In genomic region chrY:13343307-13343946, GRCh38 we compare ENCODE assay signal across 10 cellular contexts.
DNase-seq lines count a peak whose midpoint lies in the region; ATAC-seq and TF ChIP-seq lines count a peak whose summit lies in the region.
"Had no signal": no experiment of that assay in that cellular context is flagged by ENCODE, and none has a peak within 500 bp of the region (broad histone marks: within the 10 kb centered on the region; RNA-seq: fewer than 3 reads in every experiment).

No MANE protein-coding gene starts in this region.

- H3K9me3 ChIP-seq in CD8-positive, alpha-beta memory T cell (ENCODE audit: low read length): no peaks in the 10 kb centered on the region
- H3K9me3 ChIP-seq in mucosa of descending colon: no peaks in the 10 kb centered on the region
- no peaks in the 10 kb centered on the region for H3K9me3 ChIP-seq in MM.1S (replicated peaks; ENCODE audit: insufficient read depth, low read length)
- H3K9me3 ChIP-seq: right lobe of liver had no signal

- H3K4me3 ChIP-seq in CD8-positive, alpha-beta memory T cell (ENCODE audit: low read length): no peak overlapping the region
- H3K4me3 ChIP-seq in mucosa of descending colon: no peak overlapping the region
- H3K4me3 ChIP-seq in MM.1S (ENCODE audit: low read length): no peak overlapping the region
- H3K4me3 ChIP-seq: right lobe of liver had no signal

- peak in 3 of 5 donors; percentile 10 to 46 (median 13) for DNase-seq in CD8-positive, alpha-beta memory T cell
- peak; percentile 71 for DNase-seq in KBM-7
- peak; percentile 56 for DNase-seq in activated naive CD4-positive, alpha-beta T cell treated with anti-CD3 and anti-CD28 coated beads, Interleukin-2, amount 50 U/mL, for 16 hours
- DNase-seq in mucosa of descending colon: peak in 2 of 3 donors; percentile 70 to 80
- DNase-seq in NCI-H128 (lab: John Stamatoyannopoulos, UW; ENCODE audit: unreplicated experiment): no peak
- DNase-seq in NCI-H748 treated with DMSO at 0.1 percent for 48 hours (lab: John Stamatoyannopoulos, UW): no peak
- DNase-seq in NCI-H1105 treated with DMSO at 0.1 percent for 48 hours (lab: John Stamatoyannopoulos, UW): no peak
- no peak for DNase-seq in MM.1S

- no peaks in the 10 kb centered on the region for H4K20me1 ChIP-seq in MM.1S (ENCODE audit: insufficient read depth, low read length)

- H3K4me2 ChIP-seq in MM.1S (ENCODE audit: low read depth, low read length): no peak overlapping the region

- H3F3A ChIP-seq in MM.1S (ENCODE audit: insufficient read depth, low read length): no peaks in the 10 kb centered on the region

- H2AFZ ChIP-seq in MM.1S (ENCODE audit: low read length): no peak overlapping the region

- H3K4me1 Mint-ChIP-seq in CD8-positive, alpha-beta memory T cell: peaks cover 0 to 30% (median 0%) of the 10 kb centered on the region in 3 donors

- TF ChIP-seq CTCF in mucosa of descending colon (IDR thresholded peaks at IDR 0.05): peak; percentile 20
- TF ChIP-seq CTCF in MM.1S (IDR thresholded peaks at IDR 0.05; ENCODE audit: low read length): no peak

- CTCF ChIA-PET in CD8-positive, alpha-beta memory T cell (lab: Charles Lee): interaction anchor here (1.0 to 1.6 kb wide), 6 partner anchors 10 to 59 kb away, joined by 3 to 5 read pairs (median 4); no protein-coding TSS in a partner anchor

- ATAC-seq in mucosa of descending colon: no peak

- in situ Hi-C loops in KBM-7 (cut with MboI; ENCODE audit: low pct_unique_long_range_greater_than_20kb, low sequenced_read_pairs): no loop called here

- no peaks in the 10 kb centered on the region for H3K9me3 Mint-ChIP-seq in CD8-positive, alpha-beta memory T cell
- H3K9me3 Mint-ChIP-seq: dendritic cell treated with granulocyte-macrophage colony-stimulating factor and Interleukin-4, amounts not matched to agents 40 ng/mL and 50 ng/mL, for 4 days had no signal

- intact Hi-C loops in mucosa of descending colon (cut with DNase I, micrococcal nuclease): no loop called here

- H3K27me3 ChIP-seq in CD8-positive, alpha-beta memory T cell (ENCODE audit: insufficient read depth, low read length, poor library complexity, severe bottlenecking): no peaks in the 10 kb centered on the region
- H3K27me3 ChIP-seq in MM.1S (replicated peaks; ENCODE audit: insufficient read depth, low read length): no peaks in the 10 kb centered on the region
- H3K27me3 ChIP-seq: right lobe of liver had no signal

- no peaks in the 10 kb centered on the region for H3K4me1 ChIP-seq in CD8-positive, alpha-beta memory T cell (ENCODE audit: insufficient read depth, low read length)
- H3K4me1 ChIP-seq in mucosa of descending colon (ENCODE audit: low read depth): no peaks in the 10 kb centered on the region
- no peaks in the 10 kb centered on the region for H3K4me1 ChIP-seq in MM.1S (ENCODE audit: low read length)
- H3K4me1 ChIP-seq: right lobe of liver had no signal

- no peaks in the 10 kb centered on the region for H3K27me3 Mint-ChIP-seq in CD8-positive, alpha-beta memory T cell
- H3K27me3 Mint-ChIP-seq: dendritic cell treated with granulocyte-macrophage colony-stimulating factor and Interleukin-4, amounts not matched to agents 40 ng/mL and 50 ng/mL, for 4 days had no signal

- POLR2A ChIA-PET in CD8-positive, alpha-beta memory T cell (lab: Charles Lee): interaction anchor here (0.8 kb wide), 1 partner anchor 11 kb away, joined by 3 read pairs; no protein-coding TSS in a partner anchor

- no peak overlapping the region for H3K27ac ChIP-seq in CD8-positive, alpha-beta memory T cell (ENCODE audit: low read depth, low read length)
- H3K27ac ChIP-seq in MM.1S (ENCODE audit: low read length): no peak overlapping the region
- H3K27ac ChIP-seq: right lobe of liver had no signal

- H3K36me3 ChIP-seq in CD8-positive, alpha-beta memory T cell (ENCODE audit: insufficient read depth, low read length): peaks cover 7% of the 10 kb centered on the region
- H3K36me3 ChIP-seq in mucosa of descending colon (ENCODE audit: low read depth) (no peaks in the 10 kb centered on the region), MM.1S (replicated peaks; ENCODE audit: insufficient read depth, low read length) (no peaks in the 10 kb centered on the region)
- H3K36me3 ChIP-seq: right lobe of liver had no signal

- H3K36me3 Mint-ChIP-seq in CD8-positive, alpha-beta memory T cell: peaks cover 0 to 81% (median 0%) of the 10 kb centered on the region in 3 donors

- H3K9me2 ChIP-seq in MM.1S (replicated peaks; ENCODE audit: insufficient read depth, low read length): no peaks in the 10 kb centered on the region

- no peaks in the 10 kb centered on the region for H3K79me2 ChIP-seq in MM.1S (ENCODE audit: low read length)

- H3K9ac ChIP-seq in MM.1S (ENCODE audit: low read length): no peak overlapping the region

- H3K27ac Mint-ChIP-seq in CD8-positive, alpha-beta memory T cell: peak overlapping the region in 1 of 8 donors; percentile 73
- H3K27ac Mint-ChIP-seq: dendritic cell treated with granulocyte-macrophage colony-stimulating factor and Interleukin-4, amounts not matched to agents 40 ng/mL and 50 ng/mL, for 4 days had no signal

- H3K4me3 Mint-ChIP-seq in CD8-positive, alpha-beta memory T cell: no peak overlapping the region
- H3K4me3 Mint-ChIP-seq: dendritic cell treated with granulocyte-macrophage colony-stimulating factor and Interleukin-4, amounts not matched to agents 40 ng/mL and 50 ng/mL, for 4 days had no signal

Comparison
In these comparisons a context has a peak if more than half of its experiments do, and no peak if none do; other contexts are left out.
1. DNase-seq: peak in CD8-positive, alpha-beta memory T cell (3 of 5), KBM-7 (single experiment), activated naive CD4-positive, alpha-beta T cell treated with anti-CD3 and anti-CD28 coated beads, Interleukin-2, amount 50 U/mL, for 16 hours (single experiment) and mucosa of descending colon (2 of 3); none in NCI-H128 (single experiment), NCI-H748 treated with DMSO at 0.1 percent for 48 hours (single experiment), NCI-H1105 treated with DMSO at 0.1 percent for 48 hours (single experiment) and MM.1S (single experiment).